15 cellular contexts compared by ENCODE assay signal in genomic region chr2:44268259-44268649, GRCh38. TPM values are rescaled to one million over a fixed set of nuclear protein-coding genes. Genes with fewer than 3 reads are reported as not detected.
A peak's percentile ranks its signal among the peaks of the same experiment; 100 is the strongest.
DNase-seq lines count a peak whose midpoint lies in the region; ATAC-seq and TF ChIP-seq lines count a peak whose summit lies in the region.
"Had no signal": no experiment of that assay in that cellular context is flagged by ENCODE, and none has a peak within 500 bp of the region (broad histone marks: within the 10 kb centered on the region; RNA-seq: fewer than 3 reads in every experiment).

No MANE protein-coding gene starts in this region.

- dilution Hi-C loops in mammary epithelial cell (cut with HindIII; ENCODE audit: low sequenced_read_pairs) = no loop called here

- H3K79me2 ChIP-seq in mammary epithelial cell (ENCODE audit: insufficient read depth, low read length) = no peaks in the 10 kb centered on the region

- H3K9me3 Mint-ChIP-seq in natural killer cell treated with Interleukin-12 subunit alpha and Interleukin-12 subunit beta and Interleukin-15 and Interleukin-18, amount 100 ng/mL, for 72 hours = no peaks in the 10 kb centered on the region
- H3K9me3 Mint-ChIP-seq: activated naive CD4-positive, alpha-beta T cell treated with anti-CD3 and anti-CD28 coated beads for 36 hours; H9 had no signal

- peaks cover 14% of the 10 kb centered on the region for H3K4me1 ChIP-seq in mammary epithelial cell (ENCODE audit: insufficient read depth, low read length)
- peaks cover 6% of the 10 kb centered on the region for H3K4me1 ChIP-seq in testis

- peaks cover 7 to 8% of the 10 kb centered on the region in 2 donors for H3K4me1 Mint-ChIP-seq in natural killer cell treated with Interleukin-12 subunit alpha and Interleukin-12 subunit beta and Interleukin-15 and Interleukin-18, amount 100 ng/mL, for 72 hours (ENCODE audit: low read depth in 2 of 2)

- no peak for ATAC-seq in natural killer cell treated with Interleukin-12 subunit alpha and Interleukin-12 subunit beta and Interleukin-15 and Interleukin-18, amount 100 ng/mL, for 72 hours

- H3K27ac Mint-ChIP-seq in natural killer cell treated with Interleukin-12 subunit alpha and Interleukin-12 subunit beta and Interleukin-15 and Interleukin-18, amount 100 ng/mL, for 72 hours = no peak overlapping the region
- H3K27ac Mint-ChIP-seq: activated naive CD4-positive, alpha-beta T cell treated with anti-CD3 and anti-CD28 coated beads for 36 hours; H9 had no signal

- no peaks in the 10 kb centered on the region for H4K20me1 ChIP-seq in mammary epithelial cell (ENCODE audit: insufficient read depth, low read length)

- H3K27ac ChIP-seq in mammary epithelial cell (ENCODE audit: insufficient read depth, low read depth, low read length) (no peak overlapping the region), substantia nigra (ENCODE audit: low read depth, low read length, poor library complexity, severe bottlenecking) (peak overlapping the region; percentile 72), testis (peak overlapping the region in 1 of 2 donors; percentile 51)

- DNase-seq in HT1080 (ENCODE audit: low read depth) = peak; percentile 38
- DNase-seq in mammary epithelial cell = peak; percentile 51
- peak; percentile 59 for DNase-seq in iris pigment epithelial cell (ENCODE audit: low read depth)
- peak in 1 of 49 donors; percentile 2 for DNase-seq in substantia nigra (lab: John Stamatoyannopoulos, UW)
- DNase-seq in testis = no peak
- DNase-seq in natural killer cell treated with Interleukin-12 subunit alpha and Interleukin-12 subunit beta and Interleukin-15 and Interleukin-18, amount 100 ng/mL, for 72 hours (ENCODE audit: low spot score) = no peak
- no peak for DNase-seq in effector CD4-positive, alpha-beta T cell
- no peak for DNase-seq in activated T-cell treated with anti-CD3 and anti-CD28 coated beads, Interleukin-2, amount 50 U/mL, for 1 hour
- DNase-seq: activated CD4-positive, CD25-positive, alpha-beta regulatory T cell treated with anti-CD3 and anti-CD28 coated beads, Interleukin-2, amount 50 U/mL, for 72 hours; activated naive CD4-positive, alpha-beta T cell treated with anti-CD3 and anti-CD28 coated beads for 36 hours; DMS153; H9; NCI-H1694; stimulated activated naive CD4-positive, alpha-beta T cell had no signal

- H3K9ac ChIP-seq in mammary epithelial cell (ENCODE audit: insufficient read depth, low read length) = no peak overlapping the region

- intact Hi-C loops in mammary epithelial cell (cut with micrococcal nuclease) (no loop called here), testis (cut with DNase I; ENCODE audit: low total_unique reads) (no loop called here)

- no peak overlapping the region for H2AFZ ChIP-seq in mammary epithelial cell (ENCODE audit: low read depth, low read length)

- TF ChIP-seq CTCF in mammary epithelial cell (conservative IDR thresholded peaks at IDR 0.05 in 1 of 2, IDR thresholded peaks at IDR 0.05 in 1 of 2; ENCODE audit: extremely low read depth in 1 of 2, insufficient read depth in 1 of 2, low read depth in 1 of 2, low read length in 2 of 2) (no peak), testis (IDR thresholded peaks at IDR 0.05) (no peak)

- CTCF ChIA-PET in mammary epithelial cell (lab: Charles Lee; ENCODE audit: low non-redundant PET) = interaction anchor here (0.6 kb wide), 1 partner anchor 85 kb away, joined by 3 read pairs; no protein-coding TSS in a partner anchor

- no peaks in the 10 kb centered on the region for H3K36me3 ChIP-seq in mammary epithelial cell (ENCODE audit: insufficient read depth, low read length)
- H3K36me3 ChIP-seq in testis (ENCODE audit: low read depth, missing control alignments) = no peaks in the 10 kb centered on the region

- H3K27me3 ChIP-seq in mammary epithelial cell (ENCODE audit: insufficient read depth, low read length) (no peaks in the 10 kb centered on the region), testis (no peaks in the 10 kb centered on the region)

- TF ChIP-seq POLR2A in testis (IDR thresholded peaks at IDR 0.05) = no peak

- no peaks in the 10 kb centered on the region for H3K36me3 Mint-ChIP-seq in natural killer cell treated with Interleukin-12 subunit alpha and Interleukin-12 subunit beta and Interleukin-15 and Interleukin-18, amount 100 ng/mL, for 72 hours

- in situ Hi-C loops in mammary epithelial cell (cut with MboI; ENCODE audit: low sequenced_read_pairs in 2 of 2) = no loop called here

- no peak overlapping the region for H3K4me3 Mint-ChIP-seq in natural killer cell treated with Interleukin-12 subunit alpha and Interleukin-12 subunit beta and Interleukin-15 and Interleukin-18, amount 100 ng/mL, for 72 hours
- H3K4me3 Mint-ChIP-seq: activated naive CD4-positive, alpha-beta T cell treated with anti-CD3 and anti-CD28 coated beads for 36 hours; H9 had no signal

- no TSS peak for BruUV-seq in mammary epithelial cell (replicated peaks; lab: Mats Ljungman, UMichigan)

- H3K9me3 ChIP-seq in mammary epithelial cell (replicated peaks; ENCODE audit: insufficient read depth, low read length) (no peaks in the 10 kb centered on the region), testis (no peaks in the 10 kb centered on the region)

- H3K4me3 ChIP-seq in mammary epithelial cell (replicated peaks in 1 of 3; ENCODE audit: insufficient read depth in 1 of 3, low read depth in 2 of 3, low read length in 3 of 3) (no peak overlapping the region), testis (no peak overlapping the region)

- 13% methylated on average over 2 of the region's 2 CpGs for WGBS in mammary epithelial cell (ENCODE audit: low coverage, missing lambda C conversion rate)
- 65 to 76% methylated on average over 2 of the region's 2 CpGs for WGBS in testis, 2 donors

- H3K27me3 Mint-ChIP-seq in natural killer cell treated with Interleukin-12 subunit alpha and Interleukin-12 subunit beta and Interleukin-15 and Interleukin-18, amount 100 ng/mL, for 72 hours = peaks cover 5 to 12% of the 10 kb centered on the region in 2 donors

- no peak overlapping the region for H3K4me2 ChIP-seq in mammary epithelial cell (ENCODE audit: insufficient read depth, low read depth, low read length)

RNA-seq across cellular contexts. Expression of gene SLC3A1, which starts 7.0 kb away (rescaled TPM):
- total RNA-seq in HT1080 (2014; rRNA removed; shearing (Covaris generic)) = not detected in 2 replicates
- 0.05 TPM in 1 of 2 replicates, not detected in the other for polyA plus RNA-seq in HT1080 (2015; cell fraction: cytosol; rRNA removed)
- 0.06 TPM in 2 replicates for polyA plus RNA-seq in HT1080 (2015; cell fraction: nucleus; rRNA removed)
- total RNA-seq in mammary epithelial cell (not detected), testis (1 to 10 TPM; 2.0 to 2.6 TPM)
- polyA plus RNA-seq in mammary epithelial cell (not detected), testis (ENCODE audit: insufficient read depth, low read depth, low replicate concordance) (2.3 TPM)
- polyA minus RNA-seq in mammary epithelial cell = not detected
- under 1 TPM in 1 of 2 donors, not detected in 1; 0.59 TPM for total RNA-seq in natural killer cell treated with Interleukin-12 subunit alpha and Interleukin-12 subunit beta and Interleukin-15 and Interleukin-18, amount 100 ng/mL, for 72 hours
- total RNA-seq: activated naive CD4-positive, alpha-beta T cell treated with anti-CD3 and anti-CD28 coated beads for 36 hours; endothelial cell of umbilical vein had no signal
- polyA plus RNA-seq: endothelial cell of umbilical vein had no signal

Comparison
In these comparisons a context has a peak if more than half of its experiments do, and no peak if none do; other contexts are left out.
1. DNase-seq: peak in HT1080 (single experiment), mammary epithelial cell (single experiment) and iris pigment epithelial cell (single experiment); none in testis (single experiment), natural killer cell treated with Interleukin-12 subunit alpha and Interleukin-12 subunit beta and Interleukin-15 and Interleukin-18, amount 100 ng/mL, for 72 hours (single experiment), effector CD4-positive, alpha-beta T cell (single experiment) and activated T-cell treated with anti-CD3 and anti-CD28 coated beads, Interleukin-2, amount 50 U/mL, for 1 hour (single experiment).